In the genomic region with DNA sequence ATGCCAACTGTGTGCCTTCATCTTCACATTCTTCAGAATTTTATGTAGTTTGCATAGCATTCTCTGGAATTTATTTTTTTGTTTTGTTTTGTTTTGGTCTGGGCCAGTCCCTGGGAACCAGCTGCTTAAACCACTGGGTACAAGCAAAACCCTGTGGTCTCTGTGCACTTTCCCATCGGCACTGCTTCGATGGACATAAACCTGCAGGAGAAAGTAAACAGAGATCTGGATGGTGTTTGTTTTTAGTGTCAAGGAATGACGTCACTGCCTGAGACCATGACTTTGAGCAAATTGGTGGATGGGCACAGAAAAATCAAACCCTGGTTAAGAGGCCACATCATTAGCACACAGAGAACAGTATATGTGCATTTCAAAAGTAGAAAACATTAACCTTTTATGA, we compare ENCODE assay signal across 14 cellular contexts.
A peak's percentile ranks its signal among the peaks of the same experiment; 100 is the strongest.
DNase-seq lines count a peak whose midpoint lies in the region; TF ChIP-seq lines count a peak whose summit lies in the region.
"Had no signal": no experiment of that assay in that cellular context is flagged by ENCODE, and none has a peak within 500 bp of the region (broad histone marks: within the 10 kb centered on the region; RNA-seq: fewer than 3 reads in every experiment).

No MANE protein-coding gene starts in this region.

- intact Hi-C loops in CD14-positive monocyte (cut with micrococcal nuclease) = no loop called here

- TF ChIP-seq CTCF in osteocyte (IDR thresholded peaks at IDR 0.05) (no peak), GM13977 (IDR thresholded peaks at IDR 0.05; ENCODE audit: extremely low read depth, insufficient read depth, missing control alignments) (no peak), CD14-positive monocyte (IDR thresholded peaks at IDR 0.05) (no peak)

- H3K9me3 Mint-ChIP-seq in osteocyte (ENCODE audit: unreplicated experiment) (peaks cover 12% of the 10 kb centered on the region), CD14-positive monocyte (peaks cover 0 to 9% (median 5%) of the 10 kb centered on the region in 7 donors)
- H3K9me3 Mint-ChIP-seq: natural killer cell had no signal

- peak overlapping the region; percentile 87 for H3K27ac Mint-ChIP-seq in osteocyte (ENCODE audit: unreplicated experiment)
- no peak overlapping the region for H3K27ac Mint-ChIP-seq in CD14-positive monocyte
- H3K27ac Mint-ChIP-seq: activated T-helper 17 cell treated with anti-CD3 and anti-CD28 coated beads, Interleukin-2, amount 50 U/mL, for 72 hours; natural killer cell had no signal

- H3K4me1 Mint-ChIP-seq in osteocyte (ENCODE audit: unreplicated experiment) (peaks cover 23% of the 10 kb centered on the region), CD14-positive monocyte (peaks cover 11% of the 10 kb centered on the region)
- H3K4me1 Mint-ChIP-seq: activated T-helper 17 cell treated with anti-CD3 and anti-CD28 coated beads, Interleukin-2, amount 50 U/mL, for 72 hours; central memory CD8-positive, alpha-beta T cell; natural killer cell had no signal

- H3K36me3 Mint-ChIP-seq in osteocyte (ENCODE audit: unreplicated experiment) (peaks cover 7% of the 10 kb centered on the region), CD14-positive monocyte (no peaks in the 10 kb centered on the region)
- H3K36me3 Mint-ChIP-seq: natural killer cell had no signal

- no peak overlapping the region for H3K4me3 Mint-ChIP-seq in osteocyte (ENCODE audit: unreplicated experiment)
- H3K4me3 Mint-ChIP-seq in CD14-positive monocyte = no peak overlapping the region
- H3K4me3 Mint-ChIP-seq: activated T-helper 17 cell treated with anti-CD3 and anti-CD28 coated beads, Interleukin-2, amount 50 U/mL, for 72 hours; central memory CD8-positive, alpha-beta T cell; natural killer cell had no signal

- in situ Hi-C loops in GM13977 (cut with MboI; ENCODE audit: low pct_unique_long_range_greater_than_20kb, low sequenced_read_pairs, unreplicated experiment) = no loop called here

- DNase-seq in GM04504 (ENCODE audit: low read depth) (peak; percentile 38), NCI-H69 (lab: John Stamatoyannopoulos, UW) (peak; percentile 41), dedifferentiated amniotic fluid mesenchymal stem cell (ENCODE audit: extremely low spot score) (peak; percentile 64), osteocyte (ENCODE audit: extremely low spot score, unreplicated experiment) (no peak), GM13977 (ENCODE audit: low spot score) (no peak), cerebellum (ENCODE audit: low spot score) (no peak), CD14-positive monocyte (ENCODE audit: low spot score) (no peak), NCI-H2227 (lab: John Stamatoyannopoulos, UW; ENCODE audit: unreplicated experiment) (no peak)
- DNase-seq: activated CD4-positive, alpha-beta T cell treated with anti-CD3 and anti-CD28 coated beads for 48 hours; esophagus squamous epithelium; natural killer cell; testis had no signal

- no peaks in the 10 kb centered on the region for H3K27me3 Mint-ChIP-seq in osteocyte (ENCODE audit: unreplicated experiment)
- H3K27me3 Mint-ChIP-seq in CD14-positive monocyte (ENCODE audit: low read depth in 3 of 3) = peaks cover 0 to 5% (median 0%) of the 10 kb centered on the region in 3 donors

Comparison
In these comparisons a context has a peak if more than half of its experiments do, and no peak if none do; other contexts are left out.
1. DNase-seq: peak in GM04504 (single experiment), NCI-H69 (single experiment) and dedifferentiated amniotic fluid mesenchymal stem cell (single experiment); none in osteocyte (single experiment), GM13977 (single experiment), cerebellum (single experiment), CD14-positive monocyte (single experiment) and NCI-H2227 (single experiment).